19 cellular contexts compared by ENCODE assay signal in genomic region chr3:141184430-141184829, GRCh38.
"Had no signal": no experiment of that assay in that cellular context is flagged by ENCODE, and none has a peak within 500 bp of the region (broad histone marks: within the 10 kb centered on the region; RNA-seq: fewer than 3 reads in every experiment).

No MANE protein-coding gene starts in this region.

- H3K9ac ChIP-seq: KMS-11 had no signal

- H3K4me3 ChIP-seq: K562 had no signal

- H3K4me2 ChIP-seq: KMS-11 had no signal

- DNase-seq: Kasumi-1, MV-4-11, NCI-H1048, NCI-H1105, NCI-H1417, NCI-H1436 treated with DMSO at 0.1 percent for 48 hours, NCI-H1694, NCI-H187 treated with DMSO at 0.1 percent for 48 hours, NCI-H2029 treated with DMSO at 0.1 percent for 48 hours, NCI-H2171 treated with DMSO at 0.1 percent for 48 hours, NCI-H345, NCI-H524, NCI-H69, NCI-H774, PC-3, SHP77 had no signal

- H3K27ac ChIP-seq: KMS-11 had no signal

- FAIRE-seq: HTR-8/SVneo, K562 had no signal
